ENCODE assay signal across 9 cellular contexts in the genomic region with DNA sequence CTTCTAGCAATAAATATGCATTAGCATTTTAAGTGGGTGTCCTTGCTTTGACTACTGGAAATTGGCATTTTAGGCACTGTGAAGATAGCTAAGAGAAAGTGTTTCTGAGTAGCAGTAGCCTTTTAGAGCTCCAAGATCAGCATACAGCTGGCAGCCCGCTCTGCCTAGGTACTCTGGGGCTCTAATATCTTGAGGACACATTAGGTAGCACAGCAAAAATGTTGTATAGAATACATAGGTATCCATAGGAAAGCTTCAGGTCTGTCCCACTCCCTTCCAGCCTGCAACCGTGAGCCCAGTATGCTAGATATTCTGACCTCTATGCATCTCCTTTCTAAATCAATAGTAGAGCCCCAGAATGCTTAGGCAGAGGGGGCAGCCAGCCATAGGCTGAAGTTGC.
"Had no signal": no experiment of that assay in that cellular context is flagged by ENCODE, and none has a peak within 500 bp of the region (broad histone marks: within the 10 kb centered on the region; RNA-seq: fewer than 3 reads in every experiment).

No MANE protein-coding gene starts in this region.

- H3K27me3 Mint-ChIP-seq: IgD-negative memory B cell had no signal

- H3K4me3 ChIP-seq: HAP-1 had no signal

- ATAC-seq: HCT116, HepG2 had no signal

- H3K36me3 Mint-ChIP-seq: IgD-negative memory B cell had no signal

- H3K27ac Mint-ChIP-seq: HFFc6, IgD-negative memory B cell had no signal

- H3K4me1 ChIP-seq: HAP-1 had no signal

- H3K4me3 Mint-ChIP-seq: HFFc6, IgD-negative memory B cell had no signal

- H3K36me3 ChIP-seq: HAP-1 had no signal

- DNase-seq: GOT3, H7, HFFc6, KBM-7 had no signal

- H3K4me1 Mint-ChIP-seq: IgD-negative memory B cell had no signal

- H3K27ac ChIP-seq: HL-60 had no signal
